ENCODE assay signal across 1 cellular context in the genomic region with DNA sequence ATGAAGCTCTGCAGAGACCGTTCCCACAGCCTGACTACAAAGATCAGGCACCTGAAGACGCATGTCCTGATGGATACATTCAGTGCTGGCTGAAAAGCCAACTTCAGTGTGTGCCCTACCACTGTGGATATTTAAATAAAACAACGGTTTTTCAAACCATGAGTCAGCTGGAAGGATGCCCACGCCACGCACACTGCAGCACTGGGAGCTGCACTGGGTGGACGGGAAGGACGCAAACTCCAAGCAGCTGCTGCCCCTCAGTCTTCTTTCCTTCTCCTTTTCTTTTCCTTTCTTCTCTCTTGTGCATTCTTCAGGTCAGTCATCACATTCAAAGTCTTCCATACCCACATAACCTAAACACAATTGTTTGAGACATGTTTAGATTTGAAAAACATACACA.
TF ChIP-seq lines count a peak whose summit lies in the region.

No MANE protein-coding gene starts in this region.

TF ChIP-seq in endothelial cell of umbilical vein, 7 proteins besides CTCF, POLR2A, EP300 and RAD21 (continued from another document):
- no peak for TF ChIP-seq EZH2 (IDR thresholded peaks at IDR 0.05; ENCODE audit: borderline replicate concordance, low read depth, low read length, severe bottlenecking)
TF ChIP-seq in endothelial cell of umbilical vein: peak in this region for 0.
